In genomic region chr3:105639131-105639530, GRCh38 we compare ENCODE assay signal across 25 cellular contexts.
"Had no signal": no experiment of that assay in that cellular context is flagged by ENCODE, and none has a peak within 500 bp of the region (broad histone marks: within the 10 kb centered on the region; RNA-seq: fewer than 3 reads in every experiment).

No MANE protein-coding gene starts in this region.

- H3K36me3 ChIP-seq: colonic mucosa, esophagus muscularis mucosa, esophagus squamous epithelium, gastroesophageal sphincter, heart left ventricle, heart right ventricle had no signal

- FAIRE-seq: endothelial cell of umbilical vein had no signal

- H3K4me1 ChIP-seq: colonic mucosa, esophagus muscularis mucosa, esophagus squamous epithelium, foreskin keratinocyte, gastroesophageal sphincter, heart left ventricle, heart right ventricle had no signal

- DNase-seq: colonic mucosa; cortex of kidney; dermis blood vessel endothelial cell; dorsolateral prefrontal cortex; effector CD4-positive, alpha-beta T cell; effector CD8-positive, alpha-beta T cell; effector memory CD4-positive, alpha-beta T cell; effector memory CD8-positive, alpha-beta T cell; endodermal cell; erythroblast; esophagus squamous epithelium; foreskin fibroblast; foreskin keratinocyte; foreskin melanocyte; glutamatergic neuron; head of caudate nucleus; heart left ventricle; heart right ventricle had no signal

- H3K4me3 ChIP-seq: colonic mucosa, coronary artery, dorsolateral prefrontal cortex, esophagus muscularis mucosa, esophagus squamous epithelium, gastroesophageal sphincter, heart left ventricle, heart right ventricle, hepatocyte had no signal

- H3K27me3 ChIP-seq: colonic mucosa, dorsolateral prefrontal cortex, esophagus muscularis mucosa, esophagus squamous epithelium, foreskin keratinocyte, gastroesophageal sphincter, heart left ventricle, heart right ventricle, hepatocyte had no signal

- H3K79me2 ChIP-seq: hepatocyte had no signal

- H2AFZ ChIP-seq: hepatocyte had no signal

- H3K4me2 ChIP-seq: hepatocyte had no signal

- ATAC-seq: effector memory CD8-positive, alpha-beta T cell; esophagus mucosa; foreskin keratinocyte; gastroesophageal sphincter; heart left ventricle; heart right ventricle had no signal

- H3K27ac ChIP-seq: colonic mucosa, coronary artery, dorsolateral prefrontal cortex, epithelial cell of prostate, esophagus muscularis mucosa, esophagus squamous epithelium, foreskin keratinocyte, gastroesophageal sphincter, heart left ventricle, heart right ventricle, hepatocyte had no signal

- H3K9me3 ChIP-seq: colonic mucosa, esophagus muscularis mucosa, esophagus squamous epithelium, gastroesophageal sphincter had no signal
